ENCODE assay signal across 18 cellular contexts in genomic region chr2:179252439-179252838, GRCh38. TPM values are rescaled to one million over a fixed set of nuclear protein-coding genes. Genes with fewer than 3 reads are reported as not detected.
DNase-seq lines count a peak whose midpoint lies in the region; ATAC-seq and TF ChIP-seq lines count a peak whose summit lies in the region.
"Had no signal": no experiment of that assay in that cellular context is flagged by ENCODE, and none has a peak within 500 bp of the region (broad histone marks: within the 10 kb centered on the region; RNA-seq: fewer than 3 reads in every experiment).

No MANE protein-coding gene starts in this region.

- H3K4me1 ChIP-seq in mammary epithelial cell (ENCODE audit: insufficient read depth, low read length), result no peaks in the 10 kb centered on the region
- H3K4me1 ChIP-seq: breast epithelium had no signal

- H3K4me1 Mint-ChIP-seq in MCF 10A (ENCODE audit: insufficient read depth, unreplicated experiment), result peaks cover 20% of the 10 kb centered on the region
- H3K4me1 Mint-ChIP-seq in WTC11, result peaks cover 26% of the 10 kb centered on the region

- no peaks in the 10 kb centered on the region for H3K27me3 ChIP-seq in mammary epithelial cell (ENCODE audit: insufficient read depth, low read length)
- H3K27me3 ChIP-seq: breast epithelium, gastroesophageal sphincter, transverse colon had no signal

- H3K9me3 Mint-ChIP-seq in MCF 10A (ENCODE audit: unreplicated experiment) (peaks cover 7% of the 10 kb centered on the region), WTC11 (peaks cover 16% of the 10 kb centered on the region)

- DNase-seq in MCF 10A (ENCODE audit: unreplicated experiment), result no peak
- no peak for DNase-seq in mammary epithelial cell
- DNase-seq in WTC11 (ENCODE audit: low spot score), result no peak
- DNase-seq in dedifferentiated amniotic fluid mesenchymal stem cell (ENCODE audit: extremely low spot score), result no peak
- DNase-seq in NCI-H2107 treated with DMSO at 0.1 percent for 48 hours (lab: John Stamatoyannopoulos, UW; ENCODE audit: unreplicated experiment), result no peak
- DNase-seq: activated CD4-positive, alpha-beta T cell treated with anti-CD3 and anti-CD28 coated beads, Interleukin-2, amount 50 U/mL, for 48 hours; activated effector memory CD4-positive, alpha-beta T cell treated with Interleukin-2 at 50 U/mL for 16 hours; NCI-H1048; NCI-H446; posterior cingulate gyrus; transverse colon had no signal

- POLR2A ChIA-PET in MCF 10A (lab: Yijun Ruan, JAX), result interaction anchor here (0.6 to 3.4 kb wide), 5 partner anchors 10 to 20 kb away, joined by 3 to 17 read pairs (median 5); no protein-coding TSS in a partner anchor
- POLR2A ChIA-PET in WTC11 (lab: Charles Lee), result no interaction called here

- dilution Hi-C loops in mammary epithelial cell (cut with HindIII; ENCODE audit: low sequenced_read_pairs), result no loop called here

- H3K36me3 ChIP-seq in mammary epithelial cell (ENCODE audit: insufficient read depth, low read length), result no peaks in the 10 kb centered on the region
- H3K36me3 ChIP-seq: breast epithelium, gastroesophageal sphincter, transverse colon had no signal

- no peak overlapping the region for H3K9ac ChIP-seq in mammary epithelial cell (ENCODE audit: insufficient read depth, low read length)

- H3K4me3 Mint-ChIP-seq in MCF 10A (ENCODE audit: unreplicated experiment) (no peak overlapping the region), WTC11 (no peak overlapping the region)
- H3K4me3 Mint-ChIP-seq: T-helper 1 cell treated with Interleukin-12 subunit alpha and Interleukin-12 subunit beta and Interleukin-4 antibody, amounts not matched to agents 30 μg/mL and 1 μg/mL, for 36 hours had no signal

- H3K4me3 ChIP-seq in mammary epithelial cell (replicated peaks in 1 of 3; ENCODE audit: insufficient read depth in 1 of 3, low read depth in 2 of 3, low read length in 3 of 3), result no peak overlapping the region
- H3K4me3 ChIP-seq: breast epithelium, gastroesophageal sphincter, transverse colon had no signal

- H3K27ac ChIP-seq in mammary epithelial cell (ENCODE audit: insufficient read depth, low read depth, low read length), result no peak overlapping the region
- H3K27ac ChIP-seq: breast epithelium had no signal

- WGBS in mammary epithelial cell (ENCODE audit: low coverage, missing lambda C conversion rate), result 47% methylated on average over 2 of the region's 2 CpGs

- H3K36me3 Mint-ChIP-seq in MCF 10A (ENCODE audit: insufficient read depth, unreplicated experiment) (peaks cover 11% of the 10 kb centered on the region), WTC11 (peaks cover 12% of the 10 kb centered on the region)

- intact Hi-C loops in MCF 10A (cut with micrococcal nuclease) (no loop called here), mammary epithelial cell (cut with micrococcal nuclease) (no loop called here)

- no peaks in the 10 kb centered on the region for H4K20me1 ChIP-seq in mammary epithelial cell (ENCODE audit: insufficient read depth, low read length)

- TF ChIP-seq CTCF in MCF 10A (IDR thresholded peaks at IDR 0.05; ENCODE audit: unreplicated experiment) (no peak), mammary epithelial cell (conservative IDR thresholded peaks at IDR 0.05 in 1 of 2, IDR thresholded peaks at IDR 0.05 in 1 of 2; ENCODE audit: extremely low read depth in 1 of 2, insufficient read depth in 1 of 2, low read depth in 1 of 2, low read length in 2 of 2) (no peak), WTC11 (IDR thresholded peaks at IDR 0.05) (no peak)

- peaks cover 97% of the 10 kb centered on the region for H3K79me2 ChIP-seq in mammary epithelial cell (ENCODE audit: insufficient read depth, low read length)

- no peaks in the 10 kb centered on the region for H3K27me3 Mint-ChIP-seq in MCF 10A (ENCODE audit: insufficient read depth, unreplicated experiment)
- no peaks in the 10 kb centered on the region for H3K27me3 Mint-ChIP-seq in WTC11 (ENCODE audit: low read depth)

- ATAC-seq in HG02759 (IDR thresholded peaks at IDR 0.05; ENCODE audit: unreplicated experiment), result peak; percentile 28
- no peak for ATAC-seq in WTC11
- no peak for ATAC-seq in HG03378 (IDR thresholded peaks at IDR 0.05; ENCODE audit: unreplicated experiment)
- ATAC-seq in HG03045 (IDR thresholded peaks at IDR 0.05; ENCODE audit: unreplicated experiment), result no peak
- ATAC-seq: gastroesophageal sphincter, Panc1 had no signal

- H3K27ac Mint-ChIP-seq in MCF 10A (ENCODE audit: low read depth, unreplicated experiment) (peak overlapping the region; percentile 40), WTC11 (peak overlapping the region; percentile 48; the same call in 1 of the 2 replicates)

- no peak overlapping the region for H2AFZ ChIP-seq in mammary epithelial cell (ENCODE audit: low read depth, low read length)

- no peaks in the 10 kb centered on the region for H3K9me3 ChIP-seq in mammary epithelial cell (replicated peaks; ENCODE audit: insufficient read depth, low read length)
- H3K9me3 ChIP-seq: gastroesophageal sphincter, transverse colon had no signal

- H3K4me2 ChIP-seq in mammary epithelial cell (ENCODE audit: insufficient read depth, low read depth, low read length), result no peak overlapping the region

- BruUV-seq in MCF 10A (replicated peaks; lab: Mats Ljungman, UMichigan), result no TSS peak
- no TSS peak for BruUV-seq in mammary epithelial cell (replicated peaks; lab: Mats Ljungman, UMichigan)

- CTCF ChIA-PET in MCF 10A (lab: Yijun Ruan, JAX), result interaction anchor here (0.6 to 2.2 kb wide), 3 partner anchors 10 to 88 kb away, joined by 3 to 7 read pairs (median 3); no protein-coding TSS in a partner anchor
- CTCF ChIA-PET in mammary epithelial cell (lab: Charles Lee; ENCODE audit: low non-redundant PET), result no interaction called here
- CTCF ChIA-PET in WTC11 (lab: Charles Lee), result interaction anchor here (0.8 kb wide), 1 partner anchor 34 kb away, joined by 3 read pairs; no protein-coding TSS in a partner anchor

- in situ Hi-C loops in mammary epithelial cell (cut with MboI; ENCODE audit: low sequenced_read_pairs in 2 of 2), result no loop called here

TF ChIP-seq in WTC11, 78 proteins besides CTCF, POLR2A, EP300 and RAD21:
- TF ChIP-seq ATF3 (CRISPR knock-in tag; conservative IDR thresholded peaks at IDR 0.05), result no peak
- no peak for TF ChIP-seq ZNF263 (CRISPR knock-in tag; IDR thresholded peaks at IDR 0.05; ENCODE audit: low read depth)
- TF ChIP-seq NR3C1 (CRISPR knock-in tag; conservative IDR thresholded peaks at IDR 0.05; ENCODE audit: low read depth), result no peak
- no peak for TF ChIP-seq ZNF281 (CRISPR knock-in tag; IDR thresholded peaks at IDR 0.05)
- TF ChIP-seq IRF1 (CRISPR knock-in tag; IDR thresholded peaks at IDR 0.05), result no peak
- TF ChIP-seq CREM (CRISPR knock-in tag; IDR thresholded peaks at IDR 0.05), result no peak
- TF ChIP-seq SP1 (CRISPR knock-in tag; conservative IDR thresholded peaks at IDR 0.05), result no peak
- no peak for TF ChIP-seq ZNF121 (CRISPR knock-in tag; IDR thresholded peaks at IDR 0.05)
- no peak for TF ChIP-seq ZNF317 (CRISPR knock-in tag; IDR thresholded peaks at IDR 0.05; ENCODE audit: borderline replicate concordance, low read depth)
- TF ChIP-seq ETV6 (CRISPR knock-in tag; IDR thresholded peaks at IDR 0.05), result no peak

RNA-seq across cellular contexts. Expression of gene SESTD1, which starts 12.2 kb away (rescaled TPM):
- total RNA-seq in MCF 10A (2022) (43.0 and 58.5 TPM in 2 replicates), mammary epithelial cell (10 to 100 TPM; 20.7 to 32.1 TPM), WTC11 (2021) (37.9 to 59.9 TPM (median 40.6 TPM) in 3 replicates)
- 24.6 TPM for polyA plus RNA-seq in mammary epithelial cell
- 65.0 TPM for polyA minus RNA-seq in mammary epithelial cell
